In genomic region chrX:151384807-151385206, GRCh38 we compare ENCODE assay signal across 20 cellular contexts. TPM values are rescaled to one million over a fixed set of nuclear protein-coding genes. Genes with fewer than 3 reads are reported as not detected.
DNase-seq lines count a peak whose midpoint lies in the region; ATAC-seq, FAIRE-seq and TF ChIP-seq lines count a peak whose summit lies in the region.
"Had no signal": no experiment of that assay in that cellular context is flagged by ENCODE, and none has a peak within 500 bp of the region (broad histone marks: within the 10 kb centered on the region; RNA-seq: fewer than 3 reads in every experiment).

No MANE protein-coding gene starts in this region.

- intact Hi-C loops in Caco-2 (cut with micrococcal nuclease; ENCODE audit: unreplicated experiment) = no loop called here

- H3K18ac ChIP-seq in H1 (ENCODE audit: extremely low read depth, low read length) = no peak overlapping the region

- H3K4me1 ChIP-seq in H1 (replicated peaks in 1 of 4; ENCODE audit: control insufficient read depth in 3 of 4, insufficient read depth in 4 of 4, low read length in 3 of 4) (no peaks in the 10 kb centered on the region), Caco-2 (no peaks in the 10 kb centered on the region), MM.1S (ENCODE audit: low read length) (no peaks in the 10 kb centered on the region)
- H3K4me1 ChIP-seq: adrenal gland, upper lobe of left lung had no signal

- no peaks in the 10 kb centered on the region for H3K9me2 ChIP-seq in MM.1S (replicated peaks; ENCODE audit: insufficient read depth, low read length)

- H2BK120ac ChIP-seq in H1 (replicated peaks; ENCODE audit: low read depth, low read length) = no peak overlapping the region

- ATAC-seq in left lobe of liver (no peak), GM19397 (IDR thresholded peaks at IDR 0.05; ENCODE audit: unreplicated experiment) (no peak)
- ATAC-seq: sciatic nerve had no signal

- no peaks in the 10 kb centered on the region for H3K36me3 ChIP-seq in H1 (ENCODE audit: control insufficient read depth in 2 of 4, insufficient read depth in 4 of 4, low read length in 3 of 4)
- H3K36me3 ChIP-seq in Caco-2 (ENCODE audit: control insufficient read depth, insufficient read depth, low read length) = no peaks in the 10 kb centered on the region
- no peaks in the 10 kb centered on the region for H3K36me3 ChIP-seq in MM.1S (replicated peaks; ENCODE audit: insufficient read depth, low read length)
- H3K36me3 ChIP-seq: adrenal gland, upper lobe of left lung had no signal

- H2BK12ac ChIP-seq in H1 (ENCODE audit: low read depth, low read length) = no peak overlapping the region

- no peak overlapping the region for H2BK5ac ChIP-seq in H1 (ENCODE audit: low read depth, low read length)

- no peak overlapping the region for H3K4me3 Mint-ChIP-seq in Caco-2 (ENCODE audit: unreplicated experiment)
- H3K4me3 Mint-ChIP-seq: stimulated activated naive CD8-positive, alpha-beta T cell treated with anti-CD3 and anti-CD28 coated beads, Interleukin-15, Interleukin-2, amounts not matched to agents 100 ng/mL and 50 ng/mL, for 24 hours; T-helper 2 cell treated with Interferon-gamma antibody and Interleukin-4, amounts not matched to agents 5 μg/mL and 100 μg/mL, for 36 hours had no signal

- CTCF ChIA-PET in H1 (lab: Charles Lee; ENCODE audit: partially characterized antibody) = interaction anchor here (1.2 to 1.8 kb wide), 4 partner anchors 11 to 209 kb away, joined by 3 to 5 read pairs (median 4); no protein-coding TSS in a partner anchor
- CTCF ChIA-PET in Caco-2 (lab: Charles Lee) = no interaction called here

- no peak overlapping the region for H2BK20ac ChIP-seq in H1 (ENCODE audit: low read length)

- H3K9ac ChIP-seq in H1 (replicated peaks in 1 of 4; ENCODE audit: extremely low read depth in 1 of 4, low read depth in 3 of 4, low read length in 3 of 4) (no peak overlapping the region), MM.1S (ENCODE audit: low read length) (no peak overlapping the region)

- H3K14ac ChIP-seq in H1 (ENCODE audit: insufficient read length) = no peak overlapping the region

- peak; percentile 15 for DNase-seq in NCI-H748 (lab: John Stamatoyannopoulos, UW; ENCODE audit: unreplicated experiment)
- no peak for DNase-seq in NCI-H748 treated with DMSO at 0.1 percent for 48 hours (lab: John Stamatoyannopoulos, UW)
- peak; percentile 55 for DNase-seq in NCI-H2196 treated with DMSO at 0.1 percent for 48 hours (lab: John Stamatoyannopoulos, UW; ENCODE audit: unreplicated experiment)
- no peak for DNase-seq in H1 (ENCODE audit: low read depth in 1 of 2, low spot score in 2 of 2)
- DNase-seq in Caco-2 = no peak
- no peak for DNase-seq in left lobe of liver (ENCODE audit: low spot score)
- no peak for DNase-seq in MM.1S
- DNase-seq: activated CD4-positive, CD25-positive, alpha-beta regulatory T cell treated with anti-CD3 and anti-CD28 coated beads, Interleukin-2, amount 50 U/mL, for 72 hours; adrenal gland; dorsolateral prefrontal cortex; erythroblast; H7; NCI-H226 had no signal

- no peaks in the 10 kb centered on the region for H3F3A ChIP-seq in MM.1S (ENCODE audit: insufficient read depth, low read length)

- no peak for TF ChIP-seq EP300 in H1 (IDR thresholded peaks at IDR 0.05; ENCODE audit: borderline replicate concordance in 1 of 2, low read depth in 2 of 2, low read length in 2 of 2)

- H4K20me1 ChIP-seq in H1 (replicated peaks in 1 of 2; ENCODE audit: control insufficient read depth in 1 of 2, insufficient read depth in 2 of 2, low read length in 2 of 2) (no peaks in the 10 kb centered on the region), MM.1S (ENCODE audit: insufficient read depth, low read length) (no peaks in the 10 kb centered on the region)

- H2AFZ ChIP-seq in H1 (ENCODE audit: low read length) (no peak overlapping the region), MM.1S (ENCODE audit: low read length) (no peak overlapping the region)

- H2AK5ac ChIP-seq in H1 (ENCODE audit: low read depth, low read length) = no peak overlapping the region

- TF ChIP-seq POLR2A in H1 (IDR thresholded peaks at IDR 0.05; ENCODE audit: control extremely low read depth in 1 of 2, low read depth in 2 of 2, low read length in 2 of 2) = no peak

- H3K23ac ChIP-seq in H1 (ENCODE audit: insufficient read length) = no peak overlapping the region

- H4K8ac ChIP-seq in H1 (ENCODE audit: extremely low read depth, insufficient read depth, low read length) = no peak overlapping the region

- H3K23me2 ChIP-seq in H1 (ENCODE audit: low read depth, low read length) = no peaks in the 10 kb centered on the region

- H4K91ac ChIP-seq in H1 (replicated peaks; ENCODE audit: insufficient read length, low read length) = no peak overlapping the region

- peak in 1 of 2 experiments; percentile 32; a peak in 1 of 4 replicates for TF ChIP-seq RAD21 in H1 (IDR thresholded peaks at IDR 0.05 in 1 of 2, conservative IDR thresholded peaks at IDR 0.05 in 1 of 2; ENCODE audit: low read depth in 2 of 2, low read length in 2 of 2)

- no peaks in the 10 kb centered on the region for H3K36me3 Mint-ChIP-seq in Caco-2 (ENCODE audit: insufficient read depth, unreplicated experiment)

- H3K27ac ChIP-seq in H1 (ENCODE audit: low read depth, low read length) = no peak overlapping the region
- H3K27ac ChIP-seq in MM.1S (ENCODE audit: low read length) = no peak overlapping the region
- H3K27ac ChIP-seq: adrenal gland, C4-2B, dorsolateral prefrontal cortex, upper lobe of left lung had no signal

- H3K79me1 ChIP-seq in H1 (ENCODE audit: low read depth, low read length) = no peaks in the 10 kb centered on the region

- H2BK15ac ChIP-seq in H1 (ENCODE audit: low read length) = no peak overlapping the region

- H3K4me1 Mint-ChIP-seq in Caco-2 (ENCODE audit: low read depth, unreplicated experiment) = no peaks in the 10 kb centered on the region

- H3K4me3 ChIP-seq in H1 (ENCODE audit: extremely low read depth in 1 of 4, insufficient read depth in 2 of 4, low read depth in 3 of 4, low read length in 4 of 4) (no peak overlapping the region), Caco-2 (ENCODE audit: low read depth, low read length) (no peak overlapping the region), MM.1S (ENCODE audit: low read length) (no peak overlapping the region)
- H3K4me3 ChIP-seq: adrenal gland, dorsolateral prefrontal cortex, upper lobe of left lung had no signal

- H3K27me3 ChIP-seq in H1 (replicated peaks in 1 of 4; ENCODE audit: control insufficient read depth in 3 of 4, extremely low read depth in 1 of 4, insufficient read depth in 3 of 4, low read length in 3 of 4) = no peaks in the 10 kb centered on the region
- H3K27me3 ChIP-seq in Caco-2 (replicated peaks; ENCODE audit: control insufficient read depth, insufficient read depth, low read length) = no peaks in the 10 kb centered on the region
- no peaks in the 10 kb centered on the region for H3K27me3 ChIP-seq in MM.1S (replicated peaks; ENCODE audit: insufficient read depth, low read length)
- H3K27me3 ChIP-seq: adrenal gland, upper lobe of left lung had no signal

- TF ChIP-seq CTCF in H1 (IDR thresholded peaks at IDR 0.05; ENCODE audit: control extremely low read depth in 1 of 3, insufficient read depth in 1 of 3, low read depth in 1 of 3, low read length in 3 of 3) = peak in 2 of 3 experiments; percentile 17 to 36; a peak in 2 of 4 replicates
- TF ChIP-seq CTCF in Caco-2 (IDR thresholded peaks at IDR 0.05; ENCODE audit: insufficient read depth in 1 of 2, low read depth in 1 of 2, low read length in 1 of 2, severe bottlenecking in 1 of 2, unreplicated experiment in 1 of 2) = no peak
- no peak for TF ChIP-seq CTCF in MM.1S (IDR thresholded peaks at IDR 0.05; ENCODE audit: low read length)

- H3K56ac ChIP-seq in H1 (replicated peaks; ENCODE audit: insufficient read length, low read depth, low read length) = no peak overlapping the region

- POLR2A ChIA-PET in H1 (lab: Charles Lee; ENCODE audit: partially characterized antibody) = no interaction called here
- POLR2A ChIA-PET in Caco-2 (lab: Charles Lee) = no interaction called here

- H3K79me2 ChIP-seq in H1 (ENCODE audit: control insufficient read depth in 1 of 2, insufficient read depth in 2 of 2, low read length in 2 of 2) (no peaks in the 10 kb centered on the region), MM.1S (ENCODE audit: low read length) (no peaks in the 10 kb centered on the region)

- no peaks in the 10 kb centered on the region for H3K9me3 Mint-ChIP-seq in Caco-2 (ENCODE audit: unreplicated experiment)
- H3K9me3 Mint-ChIP-seq: stimulated activated naive CD8-positive, alpha-beta T cell treated with anti-CD3 and anti-CD28 coated beads, Interleukin-15, Interleukin-2, amounts not matched to agents 100 ng/mL and 50 ng/mL, for 24 hours; T-helper 2 cell treated with Interferon-gamma antibody and Interleukin-4, amounts not matched to agents 5 μg/mL and 100 μg/mL, for 36 hours had no signal

- peaks cover 3% of the 10 kb centered on the region for H3K27me3 Mint-ChIP-seq in Caco-2 (ENCODE audit: insufficient read depth, unreplicated experiment)
- H3K27me3 Mint-ChIP-seq: stimulated activated naive CD8-positive, alpha-beta T cell treated with anti-CD3 and anti-CD28 coated beads, Interleukin-15, Interleukin-2, amounts not matched to agents 100 ng/mL and 50 ng/mL, for 24 hours had no signal

- H3K4me2 ChIP-seq in H1 (ENCODE audit: insufficient read depth in 1 of 2, low read depth in 2 of 2, low read length in 2 of 2) = no peak overlapping the region
- H3K4me2 ChIP-seq in MM.1S (ENCODE audit: low read depth, low read length) = no peak overlapping the region

- H3K4ac ChIP-seq in H1 (replicated peaks; ENCODE audit: insufficient read length, low read depth, low read length) = no peak overlapping the region

- 91% methylated on average over 5 of the region's 7 CpGs; no CpG with 5 or more reads in 1 of the 2 experiments for WGBS in H1 (ENCODE audit: extremely low coverage in 1 of 2, insufficient coverage in 1 of 2, insufficient read length in 1 of 2, insufficient replicate concordance in 2 of 2, low coverage in 1 of 2, low lambda C conversion rate in 2 of 2, missing lambda C conversion rate in 1 of 2), 2 experiments

- no TSS peak for BruUV-seq in Caco-2 (replicated peaks; lab: Mats Ljungman, UMichigan)

- no peak overlapping the region for H3K27ac Mint-ChIP-seq in Caco-2 (ENCODE audit: unreplicated experiment)
- H3K27ac Mint-ChIP-seq: stimulated activated naive CD8-positive, alpha-beta T cell treated with anti-CD3 and anti-CD28 coated beads, Interleukin-15, Interleukin-2, amounts not matched to agents 100 ng/mL and 50 ng/mL, for 24 hours; T-helper 2 cell treated with Interferon-gamma antibody and Interleukin-4, amounts not matched to agents 5 μg/mL and 100 μg/mL, for 36 hours had no signal

- H3K9me3 ChIP-seq in H1 (ENCODE audit: insufficient read depth in 2 of 2, low read depth in 1 of 2, low read length in 1 of 2) = no peaks in the 10 kb centered on the region
- no peaks in the 10 kb centered on the region for H3K9me3 ChIP-seq in Caco-2
- H3K9me3 ChIP-seq in MM.1S (replicated peaks; ENCODE audit: insufficient read depth, low read length) = no peaks in the 10 kb centered on the region
- H3K9me3 ChIP-seq: adrenal gland, upper lobe of left lung had no signal

- FAIRE-seq in H1 (lab: Jason Lieb, UNC) = no peak
- FAIRE-seq: GM18507 had no signal

- no peak overlapping the region for H4K5ac ChIP-seq in H1 (ENCODE audit: insufficient read length, low read depth, low read length)

RNA-seq across cellular contexts. Expression of gene VMA21, which starts 12.2 kb away (rescaled TPM):
- 62.1 and 65.4 TPM in 2 replicates for total RNA-seq in H1 (2021; fragmentation: NEBNext Ultra II Directional; extraction: Animal tissue kit (Norgen Biotek cat#: 25700))
- 16.4 and 25.8 TPM in 2 replicates for polyA plus RNA-seq in H1 (2011; rRNA removed)
- polyA plus RNA-seq in H1 (2011; cell fraction: cytosol; rRNA removed) = 24.3 TPM
- 7.0 TPM for polyA plus RNA-seq in H1 (2011; cell fraction: nucleus; rRNA removed)
- polyA plus RNA-seq in H1 (2012, experiment 1 of 2) = 13.3 to 25.0 TPM (median 14.8 TPM) in 4 replicates
- polyA plus RNA-seq in H1 (2012, experiment 2 of 2) = 6.5 TPM
- 31.3 TPM for polyA plus RNA-seq in H1 (2013, experiment 1 of 2)
- polyA plus RNA-seq in H1 (2013, experiment 2 of 2) = 36.9 TPM
- polyA minus RNA-seq in H1 (2011; rRNA and poly(A)+ RNA removed) = 31.9 and 55.1 TPM in 2 replicates
- 40.7 TPM for polyA minus RNA-seq in H1 (2011; cell fraction: cytosol; rRNA and poly(A)+ RNA removed)
- polyA minus RNA-seq in H1 (2011; cell fraction: nucleus; rRNA and poly(A)+ RNA removed) = 13.3 TPM
- total RNA-seq in Caco-2 (2022) (39.3 and 45.7 TPM in 2 replicates), left lobe of liver (8.5 TPM)

Comparison
In these comparisons a context has a peak if more than half of its experiments do, and no peak if none do; other contexts are left out.
1. DNase-seq: peak in NCI-H748 (single experiment) and NCI-H2196 treated with DMSO at 0.1 percent for 48 hours (single experiment); none in NCI-H748 treated with DMSO at 0.1 percent for 48 hours (single experiment), H1 (0 of 2), Caco-2 (0 of 2), left lobe of liver (single experiment) and MM.1S (single experiment).
2. CTCF ChIP-seq: peak in H1 (2 of 3); none in Caco-2 (0 of 2) and MM.1S (single experiment).